1 cellular context compared by ENCODE assay signal in genomic region chr2:196639180-196640030, GRCh38.
TF ChIP-seq lines count a peak whose summit lies in the region.

Gene CCDC150 (plus strand): TSS chr2:196639715. CDS start chr2:196639767, 52 bp downstream.

TF ChIP-seq in HEK293, 187 proteins besides CTCF, POLR2A, EP300 and RAD21 (continued from another document and continues in another):
- TF ChIP-seq, protein P1, sequence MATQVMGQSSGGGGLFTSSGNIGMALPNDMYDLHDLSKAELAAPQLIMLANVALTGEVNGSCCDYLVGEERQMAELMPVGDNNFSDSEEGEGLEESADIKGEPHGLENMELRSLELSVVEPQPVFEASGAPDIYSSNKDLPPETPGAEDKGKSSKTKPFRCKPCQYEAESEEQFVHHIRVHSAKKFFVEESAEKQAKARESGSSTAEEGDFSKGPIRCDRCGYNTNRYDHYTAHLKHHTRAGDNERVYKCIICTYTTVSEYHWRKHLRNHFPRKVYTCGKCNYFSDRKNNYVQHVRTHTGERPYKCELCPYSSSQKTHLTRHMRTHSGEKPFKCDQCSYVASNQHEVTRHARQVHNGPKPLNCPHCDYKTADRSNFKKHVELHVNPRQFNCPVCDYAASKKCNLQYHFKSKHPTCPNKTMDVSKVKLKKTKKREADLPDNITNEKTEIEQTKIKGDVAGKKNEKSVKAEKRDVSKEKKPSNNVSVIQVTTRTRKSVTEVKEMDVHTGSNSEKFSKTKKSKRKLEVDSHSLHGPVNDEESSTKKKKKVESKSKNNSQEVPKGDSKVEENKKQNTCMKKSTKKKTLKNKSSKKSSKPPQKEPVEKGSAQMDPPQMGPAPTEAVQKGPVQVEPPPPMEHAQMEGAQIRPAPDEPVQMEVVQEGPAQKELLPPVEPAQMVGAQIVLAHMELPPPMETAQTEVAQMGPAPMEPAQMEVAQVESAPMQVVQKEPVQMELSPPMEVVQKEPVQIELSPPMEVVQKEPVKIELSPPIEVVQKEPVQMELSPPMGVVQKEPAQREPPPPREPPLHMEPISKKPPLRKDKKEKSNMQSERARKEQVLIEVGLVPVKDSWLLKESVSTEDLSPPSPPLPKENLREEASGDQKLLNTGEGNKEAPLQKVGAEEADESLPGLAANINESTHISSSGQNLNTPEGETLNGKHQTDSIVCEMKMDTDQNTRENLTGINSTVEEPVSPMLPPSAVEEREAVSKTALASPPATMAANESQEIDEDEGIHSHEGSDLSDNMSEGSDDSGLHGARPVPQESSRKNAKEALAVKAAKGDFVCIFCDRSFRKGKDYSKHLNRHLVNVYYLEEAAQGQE (tag by site-specific recombination; IDR thresholded peaks at IDR 0.05): 0 out of 2 replicates have a peak, but pooled peaks have one; percentile 22
- no peak for TF ChIP-seq SETDB1 (IDR thresholded peaks at IDR 0.05; ENCODE audit: insufficient read length, low read length)
- TF ChIP-seq ZBTB44 (tag by site-specific recombination; IDR thresholded peaks at IDR 0.05): no peak
- TF ChIP-seq HOXD13 (CRISPR knock-in tag; IDR thresholded peaks at IDR 0.05; ENCODE audit: borderline replicate concordance): no peak
- peak; percentile 57; the same call in 1 of the 2 replicates for TF ChIP-seq ZFP37 (tag by site-specific recombination; IDR thresholded peaks at IDR 0.05)
- TF ChIP-seq ZNF561 (tag by site-specific recombination; IDR thresholded peaks at IDR 0.05; ENCODE audit: borderline replicate concordance): 0 out of 2 replicates have a peak, but pooled peaks have one; percentile 46
- peak; percentile 92 for TF ChIP-seq ZNF335 (tag by site-specific recombination; conservative IDR thresholded peaks at IDR 0.05)
- no peak for TF ChIP-seq ZNF704 (tag by site-specific recombination; IDR thresholded peaks at IDR 0.05)
- TF ChIP-seq ZNF211 (tag by site-specific recombination; IDR thresholded peaks at IDR 0.05; ENCODE audit: low read depth): 0 out of 2 replicates have a peak, but pooled peaks have one; percentile 11
- TF ChIP-seq, protein P2, sequence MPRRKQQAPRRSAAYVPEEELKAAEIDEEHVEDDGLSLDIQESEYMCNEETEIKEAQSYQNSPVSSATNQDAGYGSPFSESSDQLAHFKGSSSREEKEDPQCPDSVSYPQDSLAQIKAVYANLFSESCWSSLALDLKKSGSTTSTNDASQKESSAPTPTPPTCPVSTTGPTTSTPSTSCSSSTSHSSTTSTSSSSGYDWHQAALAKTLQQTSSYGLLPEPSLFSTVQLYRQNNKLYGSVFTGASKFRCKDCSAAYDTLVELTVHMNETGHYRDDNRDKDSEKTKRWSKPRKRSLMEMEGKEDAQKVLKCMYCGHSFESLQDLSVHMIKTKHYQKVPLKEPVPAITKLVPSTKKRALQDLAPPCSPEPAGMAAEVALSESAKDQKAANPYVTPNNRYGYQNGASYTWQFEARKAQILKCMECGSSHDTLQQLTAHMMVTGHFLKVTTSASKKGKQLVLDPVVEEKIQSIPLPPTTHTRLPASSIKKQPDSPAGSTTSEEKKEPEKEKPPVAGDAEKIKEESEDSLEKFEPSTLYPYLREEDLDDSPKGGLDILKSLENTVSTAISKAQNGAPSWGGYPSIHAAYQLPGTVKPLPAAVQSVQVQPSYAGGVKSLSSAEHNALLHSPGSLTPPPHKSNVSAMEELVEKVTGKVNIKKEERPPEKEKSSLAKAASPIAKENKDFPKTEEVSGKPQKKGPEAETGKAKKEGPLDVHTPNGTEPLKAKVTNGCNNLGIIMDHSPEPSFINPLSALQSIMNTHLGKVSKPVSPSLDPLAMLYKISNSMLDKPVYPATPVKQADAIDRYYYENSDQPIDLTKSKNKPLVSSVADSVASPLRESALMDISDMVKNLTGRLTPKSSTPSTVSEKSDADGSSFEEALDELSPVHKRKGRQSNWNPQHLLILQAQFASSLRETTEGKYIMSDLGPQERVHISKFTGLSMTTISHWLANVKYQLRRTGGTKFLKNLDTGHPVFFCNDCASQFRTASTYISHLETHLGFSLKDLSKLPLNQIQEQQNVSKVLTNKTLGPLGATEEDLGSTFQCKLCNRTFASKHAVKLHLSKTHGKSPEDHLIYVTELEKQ (tag by site-specific recombination; IDR thresholded peaks at IDR 0.05; ENCODE audit: borderline replicate concordance): no peak
- no peak for TF ChIP-seq ZNF707 (tag by site-specific recombination; IDR thresholded peaks at IDR 0.05)
- no peak for TF ChIP-seq ZNF280D (tag by site-specific recombination; IDR thresholded peaks at IDR 0.05)
- TF ChIP-seq ZSCAN23 (tag by site-specific recombination; IDR thresholded peaks at IDR 0.05): no peak
- TF ChIP-seq ZNF777 (tag by site-specific recombination; IDR thresholded peaks at IDR 0.05; ENCODE audit: borderline replicate concordance): no peak
- TF ChIP-seq ZNF10 (tag by site-specific recombination; IDR thresholded peaks at IDR 0.05): no peak
- TF ChIP-seq ZSCAN16 (tag by site-specific recombination; IDR thresholded peaks at IDR 0.05): no peak
- no peak for TF ChIP-seq ZNF354C (tag by site-specific recombination; IDR thresholded peaks at IDR 0.05; ENCODE audit: borderline replicate concordance, low read depth)
- TF ChIP-seq ZNF16 (tag by site-specific recombination; IDR thresholded peaks at IDR 0.05; ENCODE audit: low read depth): no peak
- TF ChIP-seq ZNF274 (IDR thresholded peaks at IDR 0.05; ENCODE audit: low read length): no peak
- no peak for TF ChIP-seq ZNF274 (tag by site-specific recombination; IDR thresholded peaks at IDR 0.05; ENCODE audit: borderline replicate concordance)
- no peak for TF ChIP-seq ZNF19 (tag by site-specific recombination; IDR thresholded peaks at IDR 0.05; ENCODE audit: low read depth)
- no peak for TF ChIP-seq HOXC10 (CRISPR knock-in tag; IDR thresholded peaks at IDR 0.05)
- no peak for TF ChIP-seq ZFP3 (tag by site-specific recombination; IDR thresholded peaks at IDR 0.05; ENCODE audit: low read depth)
- no peak for TF ChIP-seq ZNF114 (tag by site-specific recombination; IDR thresholded peaks at IDR 0.05)
- 0 out of 2 replicates have a peak, but pooled peaks have one; percentile 40 for TF ChIP-seq ZNF391 (tag by site-specific recombination; IDR thresholded peaks at IDR 0.05; ENCODE audit: borderline replicate concordance, low read depth)
- TF ChIP-seq ZNF785 (tag by site-specific recombination; IDR thresholded peaks at IDR 0.05): no peak
- TF ChIP-seq ZNF138 (tag by site-specific recombination; IDR thresholded peaks at IDR 0.05; ENCODE audit: borderline replicate concordance): no peak
- TF ChIP-seq ZNF658 (tag by site-specific recombination; IDR thresholded peaks at IDR 0.05): no peak
- TF ChIP-seq ELK4 (IDR thresholded peaks at IDR 0.05; ENCODE audit: borderline replicate concordance, low read depth, low read length): no peak
- TF ChIP-seq ZNF23 (tag by site-specific recombination; IDR thresholded peaks at IDR 0.05; ENCODE audit: borderline replicate concordance): no peak
- TF ChIP-seq ZNF530 (tag by site-specific recombination; IDR thresholded peaks at IDR 0.05; ENCODE audit: low read depth): no peak
- no peak for TF ChIP-seq GFI1B (tag by site-specific recombination; IDR thresholded peaks at IDR 0.05)
- no peak for TF ChIP-seq ZNF404 (tag by site-specific recombination; IDR thresholded peaks at IDR 0.05)
- TF ChIP-seq ZSCAN18 (tag by site-specific recombination; IDR thresholded peaks at IDR 0.05): no peak
- TF ChIP-seq KLF9 (tag by site-specific recombination; IDR thresholded peaks at IDR 0.05; ENCODE audit: low read depth): no peak
- TF ChIP-seq ZNF37A (tag by site-specific recombination; IDR thresholded peaks at IDR 0.05): no peak
- TF ChIP-seq ZNF175 (tag by site-specific recombination; IDR thresholded peaks at IDR 0.05): no peak
- TF ChIP-seq SP7 (tag by site-specific recombination; IDR thresholded peaks at IDR 0.05): peak; percentile 12; the same call in 1 of the 2 replicates
- TF ChIP-seq ZBTB20 (tag by site-specific recombination; IDR thresholded peaks at IDR 0.05): peak; percentile 96
- TF ChIP-seq ZNF223 (tag by site-specific recombination; IDR thresholded peaks at IDR 0.05): no peak
- no peak for TF ChIP-seq ZNF830 (tag by site-specific recombination; IDR thresholded peaks at IDR 0.05; ENCODE audit: low read depth)
- no peak for TF ChIP-seq ATF2 (tag by site-specific recombination; IDR thresholded peaks at IDR 0.05; ENCODE audit: low read depth)
- 0 out of 2 replicates have a peak, but pooled peaks have one; percentile 5 for TF ChIP-seq PRDM1 (tag by site-specific recombination; IDR thresholded peaks at IDR 0.05)
- no peak for TF ChIP-seq ZNF133 (tag by site-specific recombination; IDR thresholded peaks at IDR 0.05)
- no peak for TF ChIP-seq PBX3 (CRISPR knock-in tag; IDR thresholded peaks at IDR 0.05)
- no peak for TF ChIP-seq ZNF514 (tag by site-specific recombination; IDR thresholded peaks at IDR 0.05)
